ENCODE assay signal across 20 cellular contexts in genomic region chr15:95874625-95875024, GRCh38.
DNase-seq lines count a peak whose midpoint lies in the region; ATAC-seq and TF ChIP-seq lines count a peak whose summit lies in the region.
"Had no signal": no experiment of that assay in that cellular context is flagged by ENCODE, and none has a peak within 500 bp of the region (broad histone marks: within the 10 kb centered on the region; RNA-seq: fewer than 3 reads in every experiment).

No MANE protein-coding gene starts in this region.

- H3K27me3 ChIP-seq in BLaER1 (no peaks in the 10 kb centered on the region), MM.1S (replicated peaks; ENCODE audit: insufficient read depth, low read length) (no peaks in the 10 kb centered on the region), endodermal cell (ENCODE audit: control insufficient read depth, insufficient read depth, low read length, poor library complexity, severe bottlenecking) (no peaks in the 10 kb centered on the region), neuronal stem cell (ENCODE audit: control insufficient read depth in 3 of 3, insufficient read depth in 3 of 3, low read depth in 1 of 3, low read length in 3 of 3) (no peaks in the 10 kb centered on the region), SJCRH30 (no peaks in the 10 kb centered on the region)
- H3K27me3 ChIP-seq: heart right ventricle, neutrophil had no signal

- no peaks in the 10 kb centered on the region for H3K36me3 Mint-ChIP-seq in endodermal cell (ENCODE audit: low read depth)
- H3K36me3 Mint-ChIP-seq: stimulated activated naive B cell treated with anti-CD40 and anti-IgM and Interleukin-4, amounts not matched to agents 10 μg/mL and 1 μg/mL and 100 μg/mL, for 72 hours had no signal

- H3K36me3 ChIP-seq in BLaER1 (no peaks in the 10 kb centered on the region), MM.1S (replicated peaks; ENCODE audit: insufficient read depth, low read length) (no peaks in the 10 kb centered on the region), endodermal cell (ENCODE audit: control insufficient read depth, insufficient read depth, low read length) (no peaks in the 10 kb centered on the region), neuronal stem cell (replicated peaks in 1 of 2; ENCODE audit: control insufficient read depth in 2 of 2, insufficient read depth in 2 of 2, low read length in 2 of 2) (no peaks in the 10 kb centered on the region), SJCRH30 (no peaks in the 10 kb centered on the region)
- H3K36me3 ChIP-seq: heart right ventricle, neutrophil had no signal

- H2AFZ ChIP-seq in MM.1S (ENCODE audit: low read length) = no peak overlapping the region
- H2AFZ ChIP-seq in neuronal stem cell (ENCODE audit: low read length) = peak overlapping the region; percentile 60

- no peak overlapping the region for H3K23ac ChIP-seq in neuronal stem cell (ENCODE audit: low read depth, low read length, poor library complexity)

- H3K18ac ChIP-seq in neuronal stem cell (ENCODE audit: low read length) = no peak overlapping the region

- no peak overlapping the region for H3K27ac Mint-ChIP-seq in endodermal cell
- H3K27ac Mint-ChIP-seq: H9; stimulated activated naive B cell treated with anti-CD40 and anti-IgM and Interleukin-4, amounts not matched to agents 10 μg/mL and 1 μg/mL and 100 μg/mL, for 72 hours had no signal

- H4K20me1 ChIP-seq in BLaER1 (no peaks in the 10 kb centered on the region), MM.1S (ENCODE audit: insufficient read depth, low read length) (no peaks in the 10 kb centered on the region)

- no peak overlapping the region for H2BK5ac ChIP-seq in neuronal stem cell (ENCODE audit: low read length)

- H3K79me1 ChIP-seq in neuronal stem cell (ENCODE audit: low read depth, low read length) = no peaks in the 10 kb centered on the region

- no peak overlapping the region for H2BK15ac ChIP-seq in neuronal stem cell (ENCODE audit: low read length)

- H2BK120ac ChIP-seq in neuronal stem cell (ENCODE audit: low read depth, low read length) = no peak overlapping the region

- H3K79me2 ChIP-seq in MM.1S (ENCODE audit: low read length) = no peaks in the 10 kb centered on the region

- H3K4me3 ChIP-seq in BLaER1 = no peak overlapping the region
- no peak overlapping the region for H3K4me3 ChIP-seq in MM.1S (ENCODE audit: low read length)
- no peak overlapping the region for H3K4me3 ChIP-seq in endodermal cell (ENCODE audit: low read length)
- no peak overlapping the region for H3K4me3 ChIP-seq in neuronal stem cell (ENCODE audit: low read length in 2 of 2)
- no peak overlapping the region for H3K4me3 ChIP-seq in SJCRH30
- H3K4me3 ChIP-seq: heart right ventricle had no signal

- H3K27ac ChIP-seq in BLaER1 = no peak overlapping the region
- peak overlapping the region; percentile 11; the same call in 1 of the 2 replicates for H3K27ac ChIP-seq in MM.1S (ENCODE audit: low read length)
- peak overlapping the region; percentile 59 for H3K27ac ChIP-seq in endodermal cell (ENCODE audit: low read depth, low read length)
- no peak overlapping the region for H3K27ac ChIP-seq in neuronal stem cell (replicated peaks; ENCODE audit: low read length)
- no peak overlapping the region for H3K27ac ChIP-seq in SJCRH30
- H3K27ac ChIP-seq: neutrophil had no signal

- H2AK5ac ChIP-seq in neuronal stem cell (ENCODE audit: low read depth, low read length) = no peak overlapping the region

- H3F3A ChIP-seq in MM.1S (ENCODE audit: insufficient read depth, low read length) = no peaks in the 10 kb centered on the region

- H3K4ac ChIP-seq in neuronal stem cell (ENCODE audit: low read length) = no peak overlapping the region

- H3K4me3 Mint-ChIP-seq in endodermal cell = no peak overlapping the region
- H3K4me3 Mint-ChIP-seq: H9; stimulated activated naive B cell treated with anti-CD40 and anti-IgM and Interleukin-4, amounts not matched to agents 10 μg/mL and 1 μg/mL and 100 μg/mL, for 72 hours had no signal

- H3K27me3 Mint-ChIP-seq in endodermal cell (ENCODE audit: insufficient read depth) = no peaks in the 10 kb centered on the region
- H3K27me3 Mint-ChIP-seq: stimulated activated naive B cell treated with anti-CD40 and anti-IgM and Interleukin-4, amounts not matched to agents 10 μg/mL and 1 μg/mL and 100 μg/mL, for 72 hours had no signal

- H4K91ac ChIP-seq in neuronal stem cell (ENCODE audit: low read depth, low read length, poor library complexity) = no peak overlapping the region

- H3K4me1 Mint-ChIP-seq in endodermal cell = no peaks in the 10 kb centered on the region

- no peak overlapping the region for H3K14ac ChIP-seq in neuronal stem cell (ENCODE audit: low read length)

- H3K9ac ChIP-seq in BLaER1 (no peak overlapping the region), MM.1S (ENCODE audit: low read length) (no peak overlapping the region), endodermal cell (ENCODE audit: extremely low read depth, low read length, poor library complexity, severe bottlenecking) (no peak overlapping the region), neuronal stem cell (ENCODE audit: low read depth, low read length, poor library complexity) (no peak overlapping the region)

- no peaks in the 10 kb centered on the region for H3K9me3 Mint-ChIP-seq in endodermal cell
- H3K9me3 Mint-ChIP-seq: H9; stimulated activated naive B cell treated with anti-CD40 and anti-IgM and Interleukin-4, amounts not matched to agents 10 μg/mL and 1 μg/mL and 100 μg/mL, for 72 hours had no signal

- TF ChIP-seq CTCF in MM.1S (IDR thresholded peaks at IDR 0.05; ENCODE audit: low read length) (no peak), endodermal cell (conservative IDR thresholded peaks at IDR 0.05) (no peak)

- DNase-seq in MM.1S (peak; percentile 30), endodermal cell (no peak), neuronal stem cell (ENCODE audit: low spot score) (no peak), SJCRH30 (no peak), HuH-7 (ENCODE audit: low spot score) (no peak)
- DNase-seq: activated naive CD8-positive, alpha-beta T cell treated with anti-CD3 and anti-CD28 coated beads, Interleukin-2, amount 10 ng/mL, durations not matched to agents 7 days and 5 days; effector CD4-positive, alpha-beta T cell; H9; mesenchymal stem cell; NCI-H1105; NCI-H2107; NCI-H526 treated with DMSO at 0.1 percent for 48 hours; stimulated activated CD4-positive, alpha-beta T cell treated with anti-CD3 and anti-CD28 coated beads, Interleukin-15, amount 100 ng/mL, for 24 hours; stimulated activated naive B cell treated with anti-CD40 and anti-IgM and Interleukin-4, amounts not matched to agents 10 μg/mL and 1 μg/mL and 100 μg/mL, for 72 hours; T1000 had no signal

- no peaks in the 10 kb centered on the region for H3K9me2 ChIP-seq in MM.1S (replicated peaks; ENCODE audit: insufficient read depth, low read length)

- no peak for ATAC-seq in GM21576 (IDR thresholded peaks at IDR 0.05; ENCODE audit: unreplicated experiment)
- no peak for ATAC-seq in HG03342 (IDR thresholded peaks at IDR 0.05; ENCODE audit: unreplicated experiment)
- ATAC-seq: stimulated activated naive B cell treated with anti-CD40 and anti-IgM and Interleukin-4, amounts not matched to agents 10 μg/mL and 1 μg/mL and 100 μg/mL, for 72 hours had no signal

- H3K4me2 ChIP-seq in BLaER1 (peak overlapping the region; percentile 32), MM.1S (ENCODE audit: low read depth, low read length) (peak overlapping the region; percentile 5), neuronal stem cell (ENCODE audit: insufficient read depth, low read length, poor library complexity, severe bottlenecking) (no peak overlapping the region)

- H3K9me3 ChIP-seq in BLaER1 (no peaks in the 10 kb centered on the region), MM.1S (replicated peaks; ENCODE audit: insufficient read depth, low read length) (no peaks in the 10 kb centered on the region), endodermal cell (ENCODE audit: control insufficient read depth, low read length) (no peaks in the 10 kb centered on the region), neuronal stem cell (replicated peaks in 1 of 2; ENCODE audit: control insufficient read depth in 2 of 2, insufficient read depth in 1 of 2, low read depth in 1 of 2, low read length in 2 of 2) (no peaks in the 10 kb centered on the region), SJCRH30 (replicated peaks) (no peaks in the 10 kb centered on the region)
- H3K9me3 ChIP-seq: heart right ventricle, neutrophil had no signal

- no peak overlapping the region for H2BK12ac ChIP-seq in neuronal stem cell (ENCODE audit: low read length)

- no peak overlapping the region for H4K8ac ChIP-seq in neuronal stem cell (ENCODE audit: low read depth, low read length)

- H3K4me1 ChIP-seq in BLaER1 (peaks cover 9% of the 10 kb centered on the region), MM.1S (ENCODE audit: low read length) (peaks cover 45% of the 10 kb centered on the region), endodermal cell (ENCODE audit: control insufficient read depth, insufficient read depth, low read length) (no peaks in the 10 kb centered on the region), neuronal stem cell (ENCODE audit: control insufficient read depth in 2 of 2, insufficient read depth in 1 of 2, low read depth in 1 of 2, low read length in 2 of 2) (peaks cover 2 to 15% of the 10 kb centered on the region in 2 donors), SJCRH30 (no peaks in the 10 kb centered on the region)

Comparison
In these comparisons a context has a peak if more than half of its experiments do, and no peak if none do; other contexts are left out.
1. H3K27ac ChIP-seq: peak in MM.1S (single experiment) and endodermal cell (single experiment); none in BLaER1 (single experiment), neuronal stem cell (single experiment) and SJCRH30 (single experiment).